ENCODE assay signal across 1 cellular context in the genomic region with DNA sequence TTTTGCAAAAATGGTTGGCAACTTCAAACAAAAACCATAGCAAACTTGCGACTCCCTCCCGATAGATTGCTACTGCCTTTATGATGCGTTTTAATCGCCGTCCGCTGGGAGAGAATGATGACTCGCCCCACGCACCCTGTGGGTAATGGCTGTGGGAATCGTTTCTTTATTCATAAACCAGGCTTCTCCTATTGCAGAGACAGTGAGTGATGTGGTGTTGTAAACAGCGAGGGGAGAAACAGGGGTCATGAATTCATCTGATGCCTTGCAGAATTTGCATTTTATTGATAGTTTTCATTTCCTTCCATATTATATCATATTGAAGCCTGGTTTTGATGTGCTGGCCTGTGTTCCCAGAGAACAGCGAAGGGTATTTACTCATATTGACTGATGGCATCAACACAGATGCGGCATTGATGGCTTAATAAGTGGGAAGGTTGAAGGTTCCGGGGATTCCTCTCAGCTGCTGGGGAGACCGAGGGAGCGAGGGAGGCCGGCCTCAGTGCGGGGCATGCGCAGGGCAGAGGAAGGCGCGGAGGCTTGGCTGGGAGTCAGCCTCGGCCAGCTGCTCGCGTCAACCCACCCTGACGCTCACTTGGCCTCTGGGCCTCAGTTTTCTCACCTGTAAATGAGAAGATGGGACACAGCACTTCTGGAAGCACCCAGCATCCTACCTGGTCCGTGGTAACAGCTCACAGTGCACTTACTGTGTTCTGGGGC.
TF ChIP-seq lines count a peak whose summit lies in the region.

No MANE protein-coding gene starts in this region.

TF ChIP-seq in WTC11, 78 proteins besides CTCF, POLR2A, EP300 and RAD21 (continued from another document):
- TF ChIP-seq, protein P1, sequence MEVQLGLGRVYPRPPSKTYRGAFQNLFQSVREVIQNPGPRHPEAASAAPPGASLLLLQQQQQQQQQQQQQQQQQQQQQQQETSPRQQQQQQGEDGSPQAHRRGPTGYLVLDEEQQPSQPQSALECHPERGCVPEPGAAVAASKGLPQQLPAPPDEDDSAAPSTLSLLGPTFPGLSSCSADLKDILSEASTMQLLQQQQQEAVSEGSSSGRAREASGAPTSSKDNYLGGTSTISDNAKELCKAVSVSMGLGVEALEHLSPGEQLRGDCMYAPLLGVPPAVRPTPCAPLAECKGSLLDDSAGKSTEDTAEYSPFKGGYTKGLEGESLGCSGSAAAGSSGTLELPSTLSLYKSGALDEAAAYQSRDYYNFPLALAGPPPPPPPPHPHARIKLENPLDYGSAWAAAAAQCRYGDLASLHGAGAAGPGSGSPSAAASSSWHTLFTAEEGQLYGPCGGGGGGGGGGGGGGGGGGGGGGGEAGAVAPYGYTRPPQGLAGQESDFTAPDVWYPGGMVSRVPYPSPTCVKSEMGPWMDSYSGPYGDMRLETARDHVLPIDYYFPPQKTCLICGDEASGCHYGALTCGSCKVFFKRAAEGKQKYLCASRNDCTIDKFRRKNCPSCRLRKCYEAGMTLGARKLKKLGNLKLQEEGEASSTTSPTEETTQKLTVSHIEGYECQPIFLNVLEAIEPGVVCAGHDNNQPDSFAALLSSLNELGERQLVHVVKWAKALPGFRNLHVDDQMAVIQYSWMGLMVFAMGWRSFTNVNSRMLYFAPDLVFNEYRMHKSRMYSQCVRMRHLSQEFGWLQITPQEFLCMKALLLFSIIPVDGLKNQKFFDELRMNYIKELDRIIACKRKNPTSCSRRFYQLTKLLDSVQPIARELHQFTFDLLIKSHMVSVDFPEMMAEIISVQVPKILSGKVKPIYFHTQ (CRISPR knock-in tag; IDR thresholded peaks at IDR 0.05), result no peak
